8 cellular contexts compared by ENCODE assay signal in the genomic region with DNA sequence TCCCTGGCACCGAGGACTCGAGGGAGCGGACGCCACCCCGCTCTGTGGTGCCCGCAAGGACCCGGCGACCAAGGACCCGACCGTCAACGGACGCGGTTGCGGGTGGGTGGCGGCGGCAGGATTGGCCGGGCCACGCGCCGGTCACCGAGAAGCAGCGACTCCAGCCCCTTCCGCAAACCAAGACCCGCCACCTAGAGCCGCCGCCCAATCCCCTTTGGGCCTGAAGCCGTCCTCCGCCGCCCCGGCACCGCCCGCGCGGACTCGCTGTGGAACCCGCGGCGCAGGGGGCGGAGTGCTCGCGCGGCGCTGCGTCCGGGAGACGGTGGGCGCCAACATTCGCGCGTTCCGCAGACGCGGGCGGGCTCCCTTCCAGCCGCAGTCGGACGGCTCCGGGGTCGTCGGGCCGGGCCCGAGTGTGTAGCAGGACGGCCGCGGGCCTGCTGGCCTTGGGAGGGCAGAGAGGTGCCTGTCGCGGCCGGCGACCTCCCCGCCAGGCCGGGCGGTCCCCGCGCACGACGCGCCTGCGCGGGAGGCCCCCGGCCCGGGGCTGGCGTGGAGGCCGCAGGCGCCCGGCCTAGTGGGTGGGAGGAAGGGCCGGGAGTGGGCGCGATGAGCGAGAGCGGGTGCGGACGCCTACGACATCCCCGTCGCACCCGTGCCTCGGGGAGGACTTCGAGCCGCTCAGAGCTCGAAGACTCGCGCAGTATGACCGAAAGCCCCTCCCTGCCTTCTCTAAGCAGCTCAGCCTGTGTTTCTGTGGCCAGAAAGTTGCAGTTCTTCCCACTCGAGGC.
DNase-seq lines count a peak whose midpoint lies in the region; ATAC-seq and TF ChIP-seq lines count a peak whose summit lies in the region.

FAM228B (plus strand) TSS at position 258 of the 791 bp plus-strand sequence. CDS start 893 bp downstream, outside the sequence.
PFN4 (minus strand) TSS at position 123 of the 791 bp plus-strand sequence. CDS start 799 bp downstream, outside the sequence.

- TF ChIP-seq POLR2A in GM18951 (IDR thresholded peaks at IDR 0.05; ENCODE audit: extremely low read depth, insufficient read depth, insufficient read length): peak; percentile 94

- ATAC-seq in HG03139 (IDR thresholded peaks at IDR 0.05; ENCODE audit: unreplicated experiment): peak; percentile 84

- in situ Hi-C loops in GM18951 (cut with MboI; ENCODE audit: low sequenced_read_pairs, unreplicated experiment): no loop called here

- peak; percentile 96 for DNase-seq in AG20443 (ENCODE audit: low spot score)
- peak; percentile 88 for DNase-seq in NCI-H2227 treated with DMSO at 0.1 percent for 48 hours (lab: John Stamatoyannopoulos, UW)
- peak; percentile 26 to 57 for DNase-seq in activated CD4-positive, alpha-beta T cell treated with anti-CD3 and anti-CD28 coated beads for 24 hours (ENCODE audit: low read depth in 2 of 2)
- DNase-seq in left kidney (ENCODE audit: low read depth, low spot score): peak; percentile 96
- peak; percentile 63 to 79 for DNase-seq in stimulated activated CD4-positive, alpha-beta T cell treated with anti-CD3 and anti-CD28 coated beads, Interleukin-2, amount 100 ng/mL, for 24 hours

- peak within 1 kb of the TSS; percentile 88 for H3K27ac ChIP-seq in cingulate gyrus (ENCODE audit: low read depth, low read length)

Comparison
In these comparisons a context has a peak if more than half of its experiments do, and no peak if none do; other contexts are left out.
1. Peak in every context shown above with its lines: DNase-seq, ATAC-seq and H3K27ac ChIP-seq.
2. DNase-seq: peak in every context shown above with its lines; median percentile 96 in AG20443; 96 in left kidney; 88 in NCI-H2227 treated with DMSO at 0.1 percent for 48 hours; 71 in stimulated activated CD4-positive, alpha-beta T cell treated with anti-CD3 and anti-CD28 coated beads, Interleukin-2, amount 100 ng/mL, for 24 hours; 42 in activated CD4-positive, alpha-beta T cell treated with anti-CD3 and anti-CD28 coated beads for 24 hours.